8 cellular contexts compared by ENCODE assay signal in the genomic region with DNA sequence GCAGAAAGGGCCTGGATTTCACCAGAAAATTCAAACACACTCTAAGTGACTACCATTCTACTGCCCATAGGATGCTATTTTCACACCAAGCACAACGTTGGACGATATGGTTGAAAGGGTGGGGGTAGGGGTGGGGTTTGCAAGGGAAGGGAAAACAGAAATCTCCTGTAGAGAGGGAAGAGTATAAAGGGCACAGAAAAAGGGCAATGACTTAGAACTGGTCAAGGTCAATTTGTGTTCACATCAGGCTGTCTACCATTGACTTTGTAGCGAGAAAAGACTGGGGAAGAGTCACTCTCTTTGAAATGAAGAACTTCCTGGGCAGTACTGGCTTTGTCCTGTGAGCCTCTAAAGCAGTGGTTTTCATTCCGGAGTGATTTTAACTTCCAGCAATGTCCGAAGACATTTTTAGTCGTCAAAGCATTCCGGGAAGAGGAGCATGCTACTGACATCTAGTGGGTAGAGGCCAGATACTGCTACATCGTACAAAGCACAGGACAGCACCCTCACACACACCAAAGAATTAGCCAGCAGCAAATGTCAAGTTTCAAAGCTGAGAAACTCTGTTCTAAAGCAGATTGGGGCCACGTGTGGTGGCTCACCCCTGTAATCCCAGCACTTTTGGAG. TPM values are rescaled to one million over a fixed set of nuclear protein-coding genes. Genes with fewer than 3 reads are reported as not detected.
DNase-seq lines count a peak whose midpoint lies in the region; ATAC-seq, FAIRE-seq and TF ChIP-seq lines count a peak whose summit lies in the region.

No MANE protein-coding gene starts in this region.

- no peaks in the 10 kb centered on the region for H3K27me3 Mint-ChIP-seq in activated CD4-positive, alpha-beta T cell treated with anti-CD3 and anti-CD28 coated beads for 36 hours

- peak overlapping the region; percentile 5 for H2AFZ ChIP-seq in fibroblast of lung (ENCODE audit: low read length)

- WGBS in small intestine, 3 donors = 17 to 31% (median 19%) methylated on average over 9 of the region's 9 CpGs

- H3K4me1 ChIP-seq in NT2/D1 (ENCODE audit: insufficient read depth, insufficient read length) (no peaks in the 10 kb centered on the region), fibroblast of lung (ENCODE audit: control insufficient read depth, extremely low read depth, insufficient read depth, low read length) (no peaks in the 10 kb centered on the region), small intestine (ENCODE audit: control insufficient read depth in 2 of 2, insufficient read depth in 1 of 2, low read depth in 1 of 2, low read length in 1 of 2) (no peaks in the 10 kb centered on the region)

- POLR2A ChIA-PET in activated CD4-positive, alpha-beta T cell treated with anti-CD3 and anti-CD28 coated beads for 36 hours (lab: Charles Lee) = no interaction called here

- H3K9me3 Mint-ChIP-seq in activated CD4-positive, alpha-beta T cell treated with anti-CD3 and anti-CD28 coated beads for 36 hours (ENCODE audit: low read depth) = no peaks in the 10 kb centered on the region

- H4K20me1 ChIP-seq in fibroblast of lung (ENCODE audit: control insufficient read depth, extremely low read depth, insufficient read depth, low read length) = no peaks in the 10 kb centered on the region

- ATAC-seq in activated CD4-positive, alpha-beta T cell treated with anti-CD3 and anti-CD28 coated beads for 36 hours = peak; percentile 44
- no peak for ATAC-seq in GM18519 (IDR thresholded peaks at IDR 0.05; ENCODE audit: low FRiP score, unreplicated experiment)

- no peaks in the 10 kb centered on the region for H3K4me1 Mint-ChIP-seq in activated CD4-positive, alpha-beta T cell treated with anti-CD3 and anti-CD28 coated beads for 36 hours

- H3K36me3 Mint-ChIP-seq in activated CD4-positive, alpha-beta T cell treated with anti-CD3 and anti-CD28 coated beads for 36 hours (ENCODE audit: low read depth) = no peaks in the 10 kb centered on the region

- H3K9me3 ChIP-seq in NT2/D1 (ENCODE audit: insufficient read depth, low read length) (no peaks in the 10 kb centered on the region), fibroblast of lung (ENCODE audit: control insufficient read depth, insufficient read depth, low read depth, low read length) (no peaks in the 10 kb centered on the region), small intestine (ENCODE audit: control insufficient read depth, low read depth) (no peaks in the 10 kb centered on the region)

- H3K4me3 ChIP-seq in NT2/D1 (ENCODE audit: insufficient read length, low read depth) (no peak overlapping the region), fibroblast of lung (replicated peaks in 1 of 4; ENCODE audit: control extremely low read depth in 1 of 4, insufficient read depth in 1 of 4, low read depth in 3 of 4, low read length in 4 of 4) (no peak overlapping the region), small intestine (ENCODE audit: low read depth in 1 of 2, low read length in 2 of 2) (no peak overlapping the region)

- no peak overlapping the region for H3K4me3 Mint-ChIP-seq in activated CD4-positive, alpha-beta T cell treated with anti-CD3 and anti-CD28 coated beads for 36 hours

- no peak overlapping the region for H3K27ac Mint-ChIP-seq in activated CD4-positive, alpha-beta T cell treated with anti-CD3 and anti-CD28 coated beads for 36 hours

- intact Hi-C loops in activated CD4-positive, alpha-beta T cell treated with anti-CD3 and anti-CD28 coated beads for 36 hours (cut with DNase I, micrococcal nuclease) = loop anchor here in 1 of 2 experiments (10.0 kb wide), 1 partner anchor 214 kb away; no protein-coding TSS in a partner anchor

- CTCF ChIA-PET in activated CD4-positive, alpha-beta T cell treated with anti-CD3 and anti-CD28 coated beads for 36 hours (lab: Charles Lee) = interaction anchor here (2.2 kb wide), 1 partner anchor 9 kb away, joined by 8 read pairs; no protein-coding TSS in a partner anchor

- H3K9ac ChIP-seq in NT2/D1 (ENCODE audit: insufficient read length, low read depth) (no peak overlapping the region), fibroblast of lung (ENCODE audit: insufficient read depth, low read length) (no peak overlapping the region)

- no peaks in the 10 kb centered on the region for H3K79me2 ChIP-seq in fibroblast of lung (ENCODE audit: control insufficient read depth, insufficient read depth, low read length)

- H3K27ac ChIP-seq in fibroblast of lung (ENCODE audit: insufficient read depth, low read length) = no peak overlapping the region
- H3K27ac ChIP-seq in small intestine (ENCODE audit: low read depth in 1 of 2, low read length in 1 of 2) = no peak overlapping the region

- no peak for FAIRE-seq in small intestine (lab: Jason Lieb, UNC)

- H3K27me3 ChIP-seq in NT2/D1 (ENCODE audit: insufficient read depth, insufficient read length) (no peaks in the 10 kb centered on the region), fibroblast of lung (ENCODE audit: control insufficient read depth, insufficient read depth, low read length) (no peaks in the 10 kb centered on the region), small intestine (ENCODE audit: control insufficient read depth in 2 of 2, insufficient read depth in 2 of 2, low read length in 2 of 2) (no peaks in the 10 kb centered on the region)

- peak; percentile 48 to 64 for TF ChIP-seq CTCF in fibroblast of lung (conservative IDR thresholded peaks at IDR 0.05 in 1 of 2, IDR thresholded peaks at IDR 0.05 in 1 of 2; ENCODE audit: low read depth in 1 of 2, low read length in 2 of 2)

- H3K36me3 ChIP-seq in NT2/D1 (ENCODE audit: insufficient read depth, insufficient read length, low read length) = no peaks in the 10 kb centered on the region
- H3K36me3 ChIP-seq in fibroblast of lung (ENCODE audit: control insufficient read depth, insufficient read depth, low read length) = no peaks in the 10 kb centered on the region
- no peaks in the 10 kb centered on the region for H3K36me3 ChIP-seq in small intestine (ENCODE audit: control insufficient read depth in 2 of 2, insufficient read depth in 2 of 2, low read length in 2 of 2)

- no peak overlapping the region for H3K4me2 ChIP-seq in fibroblast of lung (ENCODE audit: extremely low read depth, insufficient read depth, low read length)

- DNase-seq in activated CD4-positive, alpha-beta T cell treated with anti-CD3 and anti-CD28 coated beads for 36 hours = no peak
- DNase-seq in activated CD4-positive, alpha-beta T cell treated with anti-CD3 and anti-CD28 coated beads for 4 hours = no peak
- DNase-seq in NT2/D1 (ENCODE audit: low read depth, low spot score) = peak; percentile 22
- DNase-seq in fibroblast of lung (ENCODE audit: low read depth in 2 of 2) = peak; percentile 48 to 55
- DNase-seq in small intestine = peak; percentile 10
- DNase-seq in NCI-H2029 (lab: John Stamatoyannopoulos, UW) = no peak
- no peak for DNase-seq in activated CD4-positive, CD25-positive, alpha-beta regulatory T cell (lab: John Stamatoyannopoulos, UW)

RNA-seq across cellular contexts. Expression of a gene that starts 48.4 kb away (rescaled TPM):
- under 1 TPM; 0.11 to 0.16 TPM for total RNA-seq in activated CD4-positive, alpha-beta T cell treated with anti-CD3 and anti-CD28 coated beads for 36 hours
- total RNA-seq in fibroblast of lung = not detected in 2 replicates
- polyA plus RNA-seq in fibroblast of lung (0.03 and 0.06 TPM in 2 replicates), small intestine (under 1 TPM in 1 of 3 donors, not detected in 2; 0.07 TPM)
- polyA plus RNA-seq in fibroblast of lung (2012) = not detected in 2 replicates
- polyA minus RNA-seq in fibroblast of lung (ENCODE audit: low replicate concordance) = not detected in 2 replicates

Comparison
In these comparisons a context has a peak if more than half of its experiments do, and no peak if none do; other contexts are left out.
1. DNase-seq: peak in NT2/D1 (single experiment), fibroblast of lung (2 of 2) and small intestine (single experiment); none in activated CD4-positive, alpha-beta T cell treated with anti-CD3 and anti-CD28 coated beads for 36 hours (single experiment), activated CD4-positive, alpha-beta T cell treated with anti-CD3 and anti-CD28 coated beads for 4 hours (0 of 2), NCI-H2029 (single experiment) and activated CD4-positive, CD25-positive, alpha-beta regulatory T cell (0 of 4).